ENCODE assay signal across 5 cellular contexts in the genomic region with DNA sequence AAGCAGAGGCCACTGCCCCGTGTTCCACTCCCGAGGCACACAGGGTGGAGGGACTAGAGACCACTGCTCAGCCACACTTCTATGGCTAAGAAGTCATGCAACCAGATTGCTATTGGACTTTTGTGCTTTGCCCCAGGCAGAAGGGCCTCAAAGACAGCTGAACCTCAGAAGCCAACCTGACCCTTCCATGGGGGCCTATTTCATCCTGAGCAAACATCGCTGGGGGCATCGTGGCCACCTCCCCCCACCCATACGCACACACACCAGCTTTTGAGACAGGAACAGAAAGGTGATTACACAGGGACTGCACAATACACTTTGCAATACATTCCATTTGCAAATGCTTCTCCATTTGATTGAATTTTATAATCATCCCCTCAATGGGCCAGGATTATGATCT. TPM values are rescaled to one million over a fixed set of nuclear protein-coding genes. Genes with fewer than 3 reads are reported as not detected.
"Had no signal": no experiment of that assay in that cellular context is flagged by ENCODE, and none has a peak within 500 bp of the region (broad histone marks: within the 10 kb centered on the region; RNA-seq: fewer than 3 reads in every experiment).

No MANE protein-coding gene starts in this region.

RNA-seq across cellular contexts. Expression of gene APOL4, which starts 4.0 kb away (rescaled TPM):
- total RNA-seq: GM23248, H7, HFFc6, HT1080, IMR-90 had no signal
- polyA plus RNA-seq: GM23248 had no signal

RNA-seq across cellular contexts. Expression of gene APOL1, which starts 47.4 kb away (rescaled TPM):
- total RNA-seq: H7 had no signal
